ENCODE assay signal across 8 cellular contexts in genomic region chr1:208233546-208233945, GRCh38. TPM values are rescaled to one million over a fixed set of nuclear protein-coding genes. Genes with fewer than 3 reads are reported as not detected.
DNase-seq lines count a peak whose midpoint lies in the region; ATAC-seq and TF ChIP-seq lines count a peak whose summit lies in the region.

No MANE protein-coding gene starts in this region.

- no CpG with 5 or more reads among the region's 5 CpGs for WGBS in mesendoderm (ENCODE audit: extremely low coverage, insufficient coverage, low lambda C conversion rate)

- H3K27ac Mint-ChIP-seq in brain = peak overlapping the region; percentile 81 to 96 (median 87)

- H3K27me3 ChIP-seq in right atrium auricular region (no peaks in the 10 kb centered on the region), mesendoderm (ENCODE audit: insufficient read depth, low read length, poor library complexity) (no peaks in the 10 kb centered on the region), upper lobe of right lung (no peaks in the 10 kb centered on the region), HAP-1 (ENCODE audit: low read depth) (no peaks in the 10 kb centered on the region)

- H3K4ac ChIP-seq in mesendoderm (ENCODE audit: low read depth, low read length) = peak overlapping the region; percentile 46

- TF ChIP-seq CTCF in right atrium auricular region (IDR thresholded peaks at IDR 0.05) (no peak), brain (conservative IDR thresholded peaks at IDR 0.05) (no peak), upper lobe of right lung (IDR thresholded peaks at IDR 0.05) (no peak)

- peak overlapping the region; percentile 43 for H2AK5ac ChIP-seq in mesendoderm (ENCODE audit: low read length)

- H3K36me3 Mint-ChIP-seq in brain = peaks cover 19% of the 10 kb centered on the region

- H2BK5ac ChIP-seq in mesendoderm (ENCODE audit: low read length) = peak overlapping the region; percentile 74

- peaks cover 100% of the 10 kb centered on the region for H3K4me1 Mint-ChIP-seq in brain

- H3K27me3 Mint-ChIP-seq in brain = peaks cover 9% of the 10 kb centered on the region

- H2BK15ac ChIP-seq in mesendoderm (replicated peaks; ENCODE audit: low read depth) = no peak overlapping the region

- H3K56ac ChIP-seq in mesendoderm (ENCODE audit: low read length) = peak overlapping the region; percentile 73

- H3K79me1 ChIP-seq in mesendoderm (ENCODE audit: low read length) = peaks cover 15% of the 10 kb centered on the region

- peaks cover 0 to 68% of the 10 kb centered on the region in 2 donors for H3K4me1 ChIP-seq in right atrium auricular region
- H3K4me1 ChIP-seq in mesendoderm (ENCODE audit: control insufficient read depth, low read depth, low read length) = peaks cover 51% of the 10 kb centered on the region
- peaks cover 86% of the 10 kb centered on the region for H3K4me1 ChIP-seq in upper lobe of right lung
- no peaks in the 10 kb centered on the region for H3K4me1 ChIP-seq in HAP-1

- DNase-seq in Right ventricle myocardium inferior (ENCODE audit: missing footprints) = no peak
- no peak for DNase-seq in right atrium auricular region (ENCODE audit: low spot score)
- peak; percentile 87 for DNase-seq in mesendoderm
- peak; percentile 84 for DNase-seq in upper lobe of right lung
- no peak for DNase-seq in HuH-7 (ENCODE audit: low spot score)
- no peak for DNase-seq in SW 1271 (lab: John Stamatoyannopoulos, UW)
- no peak for DNase-seq in HAP-1 (ENCODE audit: low spot score in 2 of 2)

- H3K27ac ChIP-seq in right atrium auricular region (peak overlapping the region in 1 of 2 donors; percentile 13), mesendoderm (ENCODE audit: low read depth, low read length) (peak overlapping the region; percentile 65), upper lobe of right lung (peak overlapping the region; percentile 68)

- ATAC-seq in Right ventricle myocardium inferior = peak; percentile 34
- peak; percentile 78 for ATAC-seq in upper lobe of right lung

- in situ Hi-C loops in HAP-1 (cut with MboI; ENCODE audit: low sequenced_read_pairs) = no loop called here

- H3K18ac ChIP-seq in mesendoderm (ENCODE audit: low read length) = peak overlapping the region; percentile 46

- H3K36me3 ChIP-seq in right atrium auricular region (no peaks in the 10 kb centered on the region), mesendoderm (ENCODE audit: control insufficient read depth, insufficient read depth, low read length) (no peaks in the 10 kb centered on the region), upper lobe of right lung (peaks cover 6% of the 10 kb centered on the region), HAP-1 (replicated peaks) (no peaks in the 10 kb centered on the region)

- H2BK120ac ChIP-seq in mesendoderm (ENCODE audit: low read depth, low read length) = no peak overlapping the region

- H3K4me3 Mint-ChIP-seq in brain = peak overlapping the region; percentile 55 to 97 (median 69)

- no peaks in the 10 kb centered on the region for H3K9me3 Mint-ChIP-seq in brain

- H4K5ac ChIP-seq in mesendoderm (ENCODE audit: low read length) = no peak overlapping the region

- no peak overlapping the region for H4K8ac ChIP-seq in mesendoderm (ENCODE audit: low read depth, low read length)

- no peak overlapping the region for H3K4me2 ChIP-seq in mesendoderm (ENCODE audit: low read length)

- no peak overlapping the region for H3K23ac ChIP-seq in mesendoderm (ENCODE audit: low read length)

- no peaks in the 10 kb centered on the region for H3K9me3 ChIP-seq in right atrium auricular region
- H3K9me3 ChIP-seq in upper lobe of right lung = no peaks in the 10 kb centered on the region
- no peaks in the 10 kb centered on the region for H3K9me3 ChIP-seq in HAP-1

- no peak overlapping the region for H3K4me3 ChIP-seq in right atrium auricular region
- no peak overlapping the region for H3K4me3 ChIP-seq in mesendoderm (ENCODE audit: low read length)
- no peak overlapping the region for H3K4me3 ChIP-seq in upper lobe of right lung
- H3K4me3 ChIP-seq in HAP-1 = no peak overlapping the region

- peak overlapping the region; percentile 14 for H3K9ac ChIP-seq in mesendoderm (ENCODE audit: low read length)

- peaks cover 46% of the 10 kb centered on the region for H3K79me2 ChIP-seq in mesendoderm (ENCODE audit: control insufficient read depth, insufficient read depth, low read length)

- intact Hi-C loops in Right ventricle myocardium inferior (cut with DNase I) (no loop called here), upper lobe of right lung (cut with DNase I) (no loop called here)

RNA-seq across cellular contexts. Expression of gene PLXNA2, which starts 10.6 kb away (rescaled TPM):
- total RNA-seq in Right ventricle myocardium inferior = 15.3 TPM
- total RNA-seq in right atrium auricular region = 10 to 100 TPM; 10.8 to 23.8 TPM
- 5.7 TPM for polyA plus RNA-seq in brain (ENCODE audit: insufficient read depth, low read depth, low replicate concordance)
- 7.9 TPM for polyA plus RNA-seq in mesendoderm (2013, experiment 1 of 2)
- polyA plus RNA-seq in mesendoderm (2013, experiment 2 of 2) = 7.4 TPM
- total RNA-seq in upper lobe of right lung = 98.5 TPM

Comparison
In these comparisons a context has a peak if more than half of its experiments do, and no peak if none do; other contexts are left out.
1. DNase-seq: peak in mesendoderm (single experiment) and upper lobe of right lung (single experiment); none in Right ventricle myocardium inferior (single experiment), right atrium auricular region (single experiment), HuH-7 (single experiment), SW 1271 (0 of 2) and HAP-1 (0 of 2).